Comparison of ENCODE assay signal across 22 cellular contexts in the genomic region with DNA sequence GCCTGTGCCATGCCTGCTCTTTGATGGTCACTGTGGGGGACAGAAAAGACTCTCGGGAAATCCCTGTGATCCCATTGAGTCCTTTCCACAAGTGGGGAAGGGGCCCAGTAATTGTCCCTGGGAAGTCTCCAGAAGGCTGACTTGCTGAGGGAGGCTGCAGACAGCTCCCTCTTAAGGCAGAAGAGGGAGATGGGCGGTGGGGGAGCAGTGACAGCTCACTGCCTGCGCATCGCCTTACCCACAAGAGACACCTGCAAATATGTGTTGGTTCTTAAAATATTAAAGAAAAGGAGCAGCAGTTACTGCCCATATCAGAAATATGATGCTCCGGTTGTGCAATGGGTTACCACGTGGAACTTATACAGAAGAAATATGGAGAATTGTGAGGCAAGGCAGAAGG. TPM values are rescaled to one million over a fixed set of nuclear protein-coding genes. Genes with fewer than 3 reads are reported as not detected.
DNase-seq lines count a peak whose midpoint lies in the region; ATAC-seq and TF ChIP-seq lines count a peak whose summit lies in the region.
"Had no signal": no experiment of that assay in that cellular context is flagged by ENCODE, and none has a peak within 500 bp of the region (broad histone marks: within the 10 kb centered on the region; RNA-seq: fewer than 3 reads in every experiment).

No MANE protein-coding gene starts in this region.

- H3K27me3 ChIP-seq in SJCRH30 = no peaks in the 10 kb centered on the region

- no peaks in the 10 kb centered on the region for H3K36me3 Mint-ChIP-seq in HFFc6 (ENCODE audit: low read depth)
- H3K36me3 Mint-ChIP-seq in WTC11 = no peaks in the 10 kb centered on the region
- H3K36me3 Mint-ChIP-seq: CD4-positive, alpha-beta memory T cell had no signal

- H3K27me3 Mint-ChIP-seq in HFFc6 (ENCODE audit: insufficient read depth) = peaks cover 4% of the 10 kb centered on the region
- peaks cover 2% of the 10 kb centered on the region; the same call in 1 of the 2 replicates for H3K27me3 Mint-ChIP-seq in WTC11 (ENCODE audit: low read depth)

- no peak overlapping the region for H3K4me3 ChIP-seq in SJCRH30
- H3K4me3 ChIP-seq: GM23248, prostate gland, sigmoid colon, stomach, tibial artery had no signal

- POLR2A ChIA-PET in WTC11 (lab: Charles Lee) (no interaction called here), HEK293T (lab: Yijun Ruan, JAX) (no interaction called here)

- no peaks in the 10 kb centered on the region for H3K9me3 ChIP-seq in SJCRH30 (replicated peaks)
- H3K9me3 ChIP-seq: prostate gland, sigmoid colon, stomach, tibial artery had no signal

- CTCF ChIA-PET in WTC11 (lab: Charles Lee) = interaction anchor here (0.6 to 2.1 kb wide), 63 partner anchors 10 to 1563 kb away, joined by 3 to 50 read pairs (median 4); a partner anchor contains a TSS
- CTCF ChIA-PET in HEK293T (lab: Yijun Ruan, JAX) = interaction anchor here (1.1 to 1.4 kb wide), 3 partner anchors 27 to 53 kb away, joined by 3 to 5 read pairs (median 5); no protein-coding TSS in a partner anchor

- H3K9me3 Mint-ChIP-seq in HFFc6 (no peaks in the 10 kb centered on the region), WTC11 (no peaks in the 10 kb centered on the region)
- H3K9me3 Mint-ChIP-seq: activated T-helper 2 cell treated with anti-CD3 and anti-CD28 coated beads, Interferon-gamma antibody, Interleukin-2, Interleukin-4, amounts not matched to agents 10 μg/mL and 5 μg/mL and 100 μg/mL, durations not matched to agents 14 hours and 24 hours and 36 hours; CD4-positive, alpha-beta memory T cell had no signal

- H3K4me3 Mint-ChIP-seq in HFFc6 (no peak overlapping the region), WTC11 (no peak overlapping the region)
- H3K4me3 Mint-ChIP-seq: CD4-positive, alpha-beta memory T cell had no signal

- H3K27ac Mint-ChIP-seq in HFFc6 (peak overlapping the region; percentile 87; the same call in 1 of the 2 replicates), WTC11 (no peak overlapping the region)
- H3K27ac Mint-ChIP-seq: activated T-helper 2 cell treated with anti-CD3 and anti-CD28 coated beads, Interferon-gamma antibody, Interleukin-2, Interleukin-4, amounts not matched to agents 10 μg/mL and 5 μg/mL and 100 μg/mL, durations not matched to agents 14 hours and 24 hours and 36 hours had no signal

- no peak overlapping the region for H3K27ac ChIP-seq in SJCRH30
- H3K27ac ChIP-seq: 22Rv1, GM23248, prostate gland, sigmoid colon, stomach, tibial artery had no signal

- TF ChIP-seq CTCF in HFFc6 (IDR thresholded peaks at IDR 0.05) (no peak), WTC11 (IDR thresholded peaks at IDR 0.05) (no peak)

- H3K36me3 ChIP-seq in SJCRH30 = no peaks in the 10 kb centered on the region
- H3K36me3 ChIP-seq: prostate gland, sigmoid colon, stomach, tibial artery had no signal

- H3K4me1 ChIP-seq in SJCRH30 = no peaks in the 10 kb centered on the region
- H3K4me1 ChIP-seq: prostate gland, sigmoid colon, tibial artery had no signal

- peak; percentile 33 for DNase-seq in DMS 273 (lab: John Stamatoyannopoulos, UW; ENCODE audit: unreplicated experiment)
- DNase-seq in DMS 273 treated with DMSO at 0.1 percent for 48 hours (lab: John Stamatoyannopoulos, UW) = no peak
- DNase-seq in HFFc6 = no peak
- peak; percentile 60 for DNase-seq in WTC11 (ENCODE audit: low spot score)
- DNase-seq in iPS-NIHi7 (ENCODE audit: extremely low spot score) = peak; percentile 62
- DNase-seq in HEK293T (ENCODE audit: extremely low spot score) = no peak
- no peak for DNase-seq in SJCRH30
- DNase-seq: cerebellar nuclear complex, KG1, NCI-H524 treated with DMSO at 0.1 percent for 48 hours had no signal

- ATAC-seq in WTC11 = peak; percentile 92
- no peak for ATAC-seq in HG03520 (IDR thresholded peaks at IDR 0.05; ENCODE audit: unreplicated experiment)

- H3K4me1 Mint-ChIP-seq in HFFc6 (ENCODE audit: low read depth) (peaks cover 6% of the 10 kb centered on the region), WTC11 (peaks cover 10% of the 10 kb centered on the region)

TF ChIP-seq in WTC11, 78 proteins besides CTCF, POLR2A, EP300 and RAD21:
- TF ChIP-seq ZNF396 (CRISPR knock-in tag; IDR thresholded peaks at IDR 0.05; ENCODE audit: borderline replicate concordance) (no peak), SMAD3 (CRISPR knock-in tag; IDR thresholded peaks at IDR 0.05; ENCODE audit: borderline replicate concordance) (no peak), ZNF416 (CRISPR knock-in tag; IDR thresholded peaks at IDR 0.05) (no peak), NR3C1 (CRISPR knock-in tag; conservative IDR thresholded peaks at IDR 0.05; ENCODE audit: low read depth) (no peak), CREM (CRISPR knock-in tag; IDR thresholded peaks at IDR 0.05) (no peak)
- TF ChIP-seq, protein P1, sequence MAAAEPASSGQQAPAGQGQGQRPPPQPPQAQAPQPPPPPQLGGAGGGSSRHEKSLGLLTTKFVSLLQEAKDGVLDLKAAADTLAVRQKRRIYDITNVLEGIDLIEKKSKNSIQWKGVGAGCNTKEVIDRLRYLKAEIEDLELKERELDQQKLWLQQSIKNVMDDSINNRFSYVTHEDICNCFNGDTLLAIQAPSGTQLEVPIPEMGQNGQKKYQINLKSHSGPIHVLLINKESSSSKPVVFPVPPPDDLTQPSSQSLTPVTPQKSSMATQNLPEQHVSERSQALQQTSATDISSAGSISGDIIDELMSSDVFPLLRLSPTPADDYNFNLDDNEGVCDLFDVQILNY (CRISPR knock-in tag; IDR thresholded peaks at IDR 0.05) = no peak
- TF ChIP-seq, protein P2, sequence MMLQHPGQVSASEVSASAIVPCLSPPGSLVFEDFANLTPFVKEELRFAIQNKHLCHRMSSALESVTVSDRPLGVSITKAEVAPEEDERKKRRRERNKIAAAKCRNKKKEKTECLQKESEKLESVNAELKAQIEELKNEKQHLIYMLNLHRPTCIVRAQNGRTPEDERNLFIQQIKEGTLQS (CRISPR knock-in tag; conservative IDR thresholded peaks at IDR 0.05) = no peak
- TF ChIP-seq, protein P3, sequence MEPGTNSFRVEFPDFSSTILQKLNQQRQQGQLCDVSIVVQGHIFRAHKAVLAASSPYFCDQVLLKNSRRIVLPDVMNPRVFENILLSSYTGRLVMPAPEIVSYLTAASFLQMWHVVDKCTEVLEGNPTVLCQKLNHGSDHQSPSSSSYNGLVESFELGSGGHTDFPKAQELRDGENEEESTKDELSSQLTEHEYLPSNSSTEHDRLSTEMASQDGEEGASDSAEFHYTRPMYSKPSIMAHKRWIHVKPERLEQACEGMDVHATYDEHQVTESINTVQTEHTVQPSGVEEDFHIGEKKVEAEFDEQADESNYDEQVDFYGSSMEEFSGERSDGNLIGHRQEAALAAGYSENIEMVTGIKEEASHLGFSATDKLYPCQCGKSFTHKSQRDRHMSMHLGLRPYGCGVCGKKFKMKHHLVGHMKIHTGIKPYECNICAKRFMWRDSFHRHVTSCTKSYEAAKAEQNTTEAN (CRISPR knock-in tag; IDR thresholded peaks at IDR 0.05) = no peak

TF ChIP-seq in HEK293T, 16 proteins besides CTCF, POLR2A, EP300 and RAD21:
- TF ChIP-seq ARNT (IDR thresholded peaks at IDR 0.05) = no peak
- no peak for TF ChIP-seq SUZ12 (IDR thresholded peaks at IDR 0.05)
- TF ChIP-seq, protein P4, sequence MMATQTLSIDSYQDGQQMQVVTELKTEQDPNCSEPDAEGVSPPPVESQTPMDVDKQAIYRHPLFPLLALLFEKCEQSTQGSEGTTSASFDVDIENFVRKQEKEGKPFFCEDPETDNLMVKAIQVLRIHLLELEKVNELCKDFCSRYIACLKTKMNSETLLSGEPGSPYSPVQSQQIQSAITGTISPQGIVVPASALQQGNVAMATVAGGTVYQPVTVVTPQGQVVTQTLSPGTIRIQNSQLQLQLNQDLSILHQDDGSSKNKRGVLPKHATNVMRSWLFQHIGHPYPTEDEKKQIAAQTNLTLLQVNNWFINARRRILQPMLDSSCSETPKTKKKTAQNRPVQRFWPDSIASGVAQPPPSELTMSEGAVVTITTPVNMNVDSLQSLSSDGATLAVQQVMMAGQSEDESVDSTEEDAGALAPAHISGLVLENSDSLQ (IDR thresholded peaks at IDR 0.05) = no peak
- TF ChIP-seq CTBP1 (IDR thresholded peaks at IDR 0.05; ENCODE audit: borderline replicate concordance) = no peak
- TF ChIP-seq L3MBTL2 (conservative IDR thresholded peaks at IDR 0.05) = no peak
- no peak for TF ChIP-seq BHLHE40 (IDR thresholded peaks at IDR 0.05; ENCODE audit: borderline replicate concordance)
- TF ChIP-seq LEF1 (IDR thresholded peaks at IDR 0.05; ENCODE audit: borderline replicate concordance) = no peak
- TF ChIP-seq SP1 (IDR thresholded peaks at IDR 0.05) = no peak
- no peak for TF ChIP-seq ZNF384 (IDR thresholded peaks at IDR 0.05)
- TF ChIP-seq TARDBP (IDR thresholded peaks at IDR 0.05) = no peak
- no peak for TF ChIP-seq ELF4 (IDR thresholded peaks at IDR 0.05)
- no peak for TF ChIP-seq HDGF (IDR thresholded peaks at IDR 0.05; ENCODE audit: borderline replicate concordance)
- TF ChIP-seq FOXM1 (IDR thresholded peaks at IDR 0.05; ENCODE audit: borderline replicate concordance) = no peak
- no peak for TF ChIP-seq NFRKB (IDR thresholded peaks at IDR 0.05)
- TF ChIP-seq FOXA1 (IDR thresholded peaks at IDR 0.05) = no peak
- TF ChIP-seq FOXK2 (IDR thresholded peaks at IDR 0.05) = no peak

RNA-seq across cellular contexts. Expression of a gene that starts 7.1 kb away (rescaled TPM):
- 1 to 10 TPM; 4.9 to 8.0 (median 5.9) TPM for total RNA-seq in HFFc6 (2021; fragmentation: NEBNext Ultra II Directional; extraction: Animal tissue kit (Norgen Biotek cat#: 25700))
- total RNA-seq in WTC11 (2021) = 0.28 to 0.96 TPM (median 0.50 TPM) in 3 replicates
- total RNA-seq in SJCRH30 (2014; rRNA removed; shearing (Covaris generic)) = not detected in 2 replicates
- total RNA-seq: activated T-helper 2 cell treated with anti-CD3 and anti-CD28 coated beads, Interferon-gamma antibody, Interleukin-2, Interleukin-4, amounts not matched to agents 10 μg/mL and 5 μg/mL and 100 μg/mL, durations not matched to agents 14 hours and 24 hours and 36 hours; CD4-positive, alpha-beta memory T cell; HT-29; mammary epithelial cell; SK-MEL-5 had no signal

Comparison
In these comparisons a context has a peak if more than half of its experiments do, and no peak if none do; other contexts are left out.
1. DNase-seq: peak in DMS 273 (single experiment), WTC11 (single experiment) and iPS-NIHi7 (single experiment); none in DMS 273 treated with DMSO at 0.1 percent for 48 hours (single experiment), HFFc6 (single experiment), HEK293T (single experiment) and SJCRH30 (0 of 2).